ENCODE assay signal across 7 cellular contexts in genomic region chr12:6024066-6024465, GRCh38.
DNase-seq lines count a peak whose midpoint lies in the region; ATAC-seq, FAIRE-seq and TF ChIP-seq lines count a peak whose summit lies in the region.
"Not testable (repeated sequence)": the region's sequence is repeated elsewhere in the genome, so short reads cannot be mapped to it uniquely, and the experiment has no call there.

No MANE protein-coding gene starts in this region.

- H2AK5ac ChIP-seq in H9 (ENCODE audit: insufficient read length, low read length); trophoblast cell (ENCODE audit: low read length): not testable (repeated sequence)

- TF ChIP-seq POLR2A in K562 (conservative IDR thresholded peaks at IDR 0.05); esophagus muscularis mucosa (IDR thresholded peaks at IDR 0.05; ENCODE audit: low read depth): not testable (repeated sequence)

- not testable (repeated sequence) for H3K4me2 ChIP-seq in H9 (ENCODE audit: insufficient read depth, insufficient read length, low read length); PC-9; K562 (ENCODE audit: insufficient read depth, low read length); trophoblast cell (ENCODE audit: low read length)

- H3K27me3 Mint-ChIP-seq in H9 (ENCODE audit: low read depth); mesothelial cell of epicardium (ENCODE audit: low read depth): not testable (repeated sequence)

- H2BK120ac ChIP-seq in H9 (ENCODE audit: low read depth, low read length, poor library complexity, severe bottlenecking); trophoblast cell (ENCODE audit: insufficient read depth, low read length, poor library complexity): not testable (repeated sequence)

- TF ChIP-seq CTCF in H9 (conservative IDR thresholded peaks at IDR 0.05); PC-9 (conservative IDR thresholded peaks at IDR 0.05); K562 (IDR thresholded peaks at IDR 0.05 in 2 of 3, conservative IDR thresholded peaks at IDR 0.05 in 1 of 3; ENCODE audit: insufficient read depth in 2 of 3, low read depth in 1 of 3, low read length in 3 of 3); esophagus muscularis mucosa (IDR thresholded peaks at IDR 0.05); mesothelial cell of epicardium (IDR thresholded peaks at IDR 0.05; ENCODE audit: unreplicated experiment): not testable (repeated sequence)

- not testable (repeated sequence) for H3K9me3 ChIP-seq in H9 (ENCODE audit: control insufficient read depth, low read depth, low read length); PC-9 (ENCODE audit: insufficient read depth, low read depth); K562 (replicated peaks; ENCODE audit: control insufficient read depth, insufficient read depth, low read depth, low read length); esophagus muscularis mucosa; trophoblast cell (ENCODE audit: insufficient read depth, low read depth, low read length)

- H3K56ac ChIP-seq in H9 (ENCODE audit: insufficient read length, low read depth, low read length): not testable (repeated sequence)

- H2BK20ac ChIP-seq in H9 (ENCODE audit: low read depth, low read length, poor library complexity, severe bottlenecking): not testable (repeated sequence)

- not testable (repeated sequence) for H4K8ac ChIP-seq in H9 (replicated peaks; ENCODE audit: insufficient read length, low read depth, low read length); trophoblast cell (ENCODE audit: low read depth, low read length)

- H3K79me1 ChIP-seq in H9 (ENCODE audit: insufficient read depth, low read depth, low read length, poor library complexity, severe bottlenecking); trophoblast cell (ENCODE audit: low read length): not testable (repeated sequence)

- not testable (repeated sequence) for H3K9ac ChIP-seq in H9 (ENCODE audit: extremely low read depth, insufficient read length, low read length); K562 (ENCODE audit: insufficient read depth in 1 of 2, low read depth in 2 of 2, low read length in 2 of 2); trophoblast cell (ENCODE audit: low read length)

- BruUV-seq in PC-9 (replicated peaks; lab: Mats Ljungman, UMichigan); K562 (replicated peaks; lab: Mats Ljungman, UMichigan): not testable (repeated sequence)

- H3T11ph ChIP-seq in H9 (ENCODE audit: low read length): not testable (repeated sequence)

- intact Hi-C loops in PC-9 (cut with micrococcal nuclease; ENCODE audit: unreplicated experiment); K562 (cut with micrococcal nuclease); esophagus muscularis mucosa (cut with DNase I): not testable (repeated sequence)

- H4K20me1 ChIP-seq in H9 (ENCODE audit: control insufficient read depth, insufficient read depth, insufficient read length); PC-9 (ENCODE audit: insufficient read depth); K562 (replicated peaks; ENCODE audit: control insufficient read depth, insufficient read depth, low read length): not testable (repeated sequence)

- not testable (repeated sequence) for H2BK5ac ChIP-seq in H9 (ENCODE audit: insufficient read length, low read length); trophoblast cell (ENCODE audit: low read depth, low read length, poor library complexity)

- not testable (repeated sequence) for H3K18ac ChIP-seq in H9 (ENCODE audit: insufficient read length, low read depth, low read length); trophoblast cell (ENCODE audit: low read length)

- in situ Hi-C loops in K562 (cut with MboI): not testable (repeated sequence)

- H3K4me1 Mint-ChIP-seq in H9: not testable (repeated sequence)
- H3K4me1 Mint-ChIP-seq in mesothelial cell of epicardium: peaks cover 14% of the 10 kb centered on the region

- not testable (repeated sequence) for H3K9me1 ChIP-seq in K562 (ENCODE audit: control insufficient read depth, insufficient read depth, low read length)

- H3K4me3 ChIP-seq in PC-9; K562; esophagus muscularis mucosa; trophoblast cell (ENCODE audit: low read depth, low read length): not testable (repeated sequence)

- H3K27me3 ChIP-seq in H9 (ENCODE audit: insufficient read depth, low read length); PC-9 (ENCODE audit: insufficient read depth, low read depth); K562 (ENCODE audit: control insufficient read depth in 2 of 2, insufficient read depth in 2 of 2, low read length in 2 of 2); esophagus muscularis mucosa; trophoblast cell (ENCODE audit: insufficient read depth, low read length): not testable (repeated sequence)

- H3K4me3 Mint-ChIP-seq in H9, mesothelial cell of epicardium: not testable (repeated sequence)

- not testable (repeated sequence) for H3K23ac ChIP-seq in H9 (ENCODE audit: insufficient read length, low read depth, low read length); trophoblast cell (ENCODE audit: low read length)

- not testable (repeated sequence) for H2BK12ac ChIP-seq in H9 (ENCODE audit: insufficient read length, low read depth, low read length); trophoblast cell (ENCODE audit: low read length)

- TF ChIP-seq RAD21 in K562 (CRISPR knock-in tag; conservative IDR thresholded peaks at IDR 0.05 in 1 of 2, IDR thresholded peaks at IDR 0.05 in 1 of 2): not testable (repeated sequence)

- H4K91ac ChIP-seq in H9 (ENCODE audit: insufficient read length, low read depth, low read length); trophoblast cell (ENCODE audit: low read depth, low read length): not testable (repeated sequence)

- POLR2A ChIA-PET in PC-9 (lab: Charles Lee; ENCODE audit: unreplicated experiment); K562 (lab: Yijun Ruan, JAX): not testable (repeated sequence)

- H3K9me3 Mint-ChIP-seq in H9: not testable (repeated sequence)
- peaks cover 14% of the 10 kb centered on the region for H3K9me3 Mint-ChIP-seq in mesothelial cell of epicardium

- H3K9me2 ChIP-seq in PC-9 (ENCODE audit: insufficient read depth): not testable (repeated sequence)

- not testable (repeated sequence) for H3K79me2 ChIP-seq in H9 (ENCODE audit: insufficient read depth, low read length); PC-9 (ENCODE audit: low read depth); K562 (ENCODE audit: control insufficient read depth, insufficient read depth, low read length); trophoblast cell (ENCODE audit: control insufficient read depth, insufficient read depth, low read length, poor library complexity)

- DNase-seq in H9 (peak; percentile 15), PC-9 (peak; percentile 51 to 74), esophagus muscularis mucosa (ENCODE audit: extremely low spot score) (peak; percentile 42), trophoblast cell (peak; percentile 90 to 94)
- not testable (repeated sequence) for DNase-seq in K562 (ENCODE audit: extremely low read depth in 1 of 4, low spot score in 3 of 4); mesothelial cell of epicardium (ENCODE audit: low spot score in 2 of 2, unreplicated experiment in 2 of 2); urothelium cell line (ENCODE audit: low spot score)

- not testable (repeated sequence) for TF ChIP-seq EP300 in K562 (IDR thresholded peaks at IDR 0.05; ENCODE audit: low read length); esophagus muscularis mucosa (IDR thresholded peaks at IDR 0.05)

- not testable (repeated sequence) for H3K23me2 ChIP-seq in H9 (ENCODE audit: insufficient read length, low read depth, low read length, poor library complexity, severe bottlenecking)

- not testable (repeated sequence) for H4K5ac ChIP-seq in H9 (ENCODE audit: insufficient read length, low read depth, low read length)

- peak; percentile 52 for FAIRE-seq in K562 (lab: Jason Lieb, UNC)
- FAIRE-seq in urothelium cell line (lab: Jason Lieb, UNC): peak; percentile 79

- not testable (repeated sequence) for H2AFZ ChIP-seq in H9 (ENCODE audit: low read length); PC-9; K562 (ENCODE audit: low read depth, low read length); trophoblast cell (ENCODE audit: insufficient read depth, low read length, poor library complexity)

- not testable (repeated sequence) for H3K27ac ChIP-seq in H9 (ENCODE audit: insufficient read length, low read depth, low read length); PC-9; K562 (ENCODE audit: extremely low read depth, low read depth, low read length); esophagus muscularis mucosa (replicated peaks in 1 of 4); trophoblast cell (ENCODE audit: low read depth, low read length)

- H2BK15ac ChIP-seq in H9 (ENCODE audit: low read depth, low read length): not testable (repeated sequence)

- not testable (repeated sequence) for H3F3A ChIP-seq in PC-9 (ENCODE audit: insufficient read depth, low read depth)

- CTCF ChIA-PET in PC-9 (lab: Charles Lee); K562 (lab: Yijun Ruan, JAX; ENCODE audit: low intra/inter-chr PET ratio): not testable (repeated sequence)

- not testable (repeated sequence) for H3K4me1 ChIP-seq in H9 (ENCODE audit: insufficient read depth, low read length); PC-9 (replicated peaks; ENCODE audit: insufficient read depth); K562 (replicated peaks in 1 of 2; ENCODE audit: control insufficient read depth in 2 of 2, insufficient read depth in 2 of 2, low read length in 2 of 2); esophagus muscularis mucosa
- H3K4me1 ChIP-seq in trophoblast cell (ENCODE audit: control insufficient read depth in 1 of 2, insufficient read depth in 2 of 2, low read length in 2 of 2): peaks cover 5 to 20% of the 10 kb centered on the region in 2 experiments

- not testable (repeated sequence) for H3K36me3 Mint-ChIP-seq in H9 (ENCODE audit: insufficient read depth in 1 of 3, low read depth in 3 of 3); mesothelial cell of epicardium

- WGBS in H9 (ENCODE audit: extremely low coverage, insufficient read length, low lambda C conversion rate): no CpG with 5 or more reads among the region's 2 CpGs
- whole genome bisulfite sequencing in K562 (ENCODE audit: insufficient coverage, low coverage, missing lambda C conversion rate): 0% methylated on average over 1 of the region's 2 CpGs
- 67% methylated on average over 2 of the region's 2 CpGs for WGBS in esophagus muscularis mucosa
- WGBS in trophoblast cell (ENCODE audit: extremely low coverage, insufficient coverage, insufficient read length): no CpG with 5 or more reads among the region's 2 CpGs

- ATAC-seq in K562: not testable (repeated sequence)

- not testable (repeated sequence) for H3K4ac ChIP-seq in H9 (ENCODE audit: low read depth, low read length); trophoblast cell (ENCODE audit: low read depth, low read length)

- H3K14ac ChIP-seq in H9 (ENCODE audit: insufficient read depth, low read length); trophoblast cell (ENCODE audit: low read length): not testable (repeated sequence)

- not testable (repeated sequence) for H3K36me3 ChIP-seq in PC-9 (ENCODE audit: low read depth); K562 (ENCODE audit: control insufficient read depth, insufficient read depth, low read length); trophoblast cell (ENCODE audit: control insufficient read depth in 1 of 2, insufficient read depth in 2 of 2, low read length in 2 of 2)
- H3K36me3 ChIP-seq in esophagus muscularis mucosa: peaks cover 0 to 69% (median 3%) of the 10 kb centered on the region in 4 donors

- H3K27ac Mint-ChIP-seq in H9: not testable (repeated sequence)
- H3K27ac Mint-ChIP-seq in mesothelial cell of epicardium: peak overlapping the region; percentile 15

- not testable (repeated sequence) for H4K12ac ChIP-seq in trophoblast cell (ENCODE audit: low read depth, low read length)
